ENCODE assay signal across 8 cellular contexts in the genomic region with DNA sequence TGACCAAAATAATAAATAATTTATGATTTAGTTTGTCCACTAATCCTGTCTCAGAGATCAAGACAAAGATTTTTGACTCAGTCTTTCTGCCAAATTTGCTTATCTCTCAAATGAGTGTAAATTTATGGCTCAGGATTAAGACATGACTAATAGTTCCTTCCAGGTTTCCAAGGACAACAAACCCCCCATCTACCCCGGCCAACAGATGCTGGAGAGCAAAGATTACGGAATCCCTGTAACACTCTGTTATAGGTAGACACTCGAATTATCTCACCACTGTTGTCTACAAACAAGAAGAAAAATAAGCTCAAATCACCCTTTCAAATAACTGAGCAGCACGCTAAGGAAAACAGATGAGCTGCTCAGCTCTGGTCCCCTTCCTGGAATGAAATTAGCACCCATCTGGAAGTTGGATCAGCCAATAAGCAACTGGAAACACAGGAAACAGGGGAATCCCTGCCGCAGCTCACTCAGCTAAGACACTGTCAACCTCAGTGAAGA. TPM values are rescaled to one million over a fixed set of nuclear protein-coding genes. Genes with fewer than 3 reads are reported as not detected.
DNase-seq lines count a peak whose midpoint lies in the region; ATAC-seq and TF ChIP-seq lines count a peak whose summit lies in the region.

No MANE protein-coding gene starts in this region.

- TF ChIP-seq CTCF in Caco-2 (IDR thresholded peaks at IDR 0.05; ENCODE audit: insufficient read depth in 1 of 2, low read depth in 1 of 2, low read length in 1 of 2, severe bottlenecking in 1 of 2, unreplicated experiment in 1 of 2) (no peak), fibroblast of the aortic adventitia (IDR thresholded peaks at IDR 0.05; ENCODE audit: insufficient read depth, low read length) (no peak)

- POLR2A ChIA-PET in Caco-2 (lab: Charles Lee), result no interaction called here

- no peaks in the 10 kb centered on the region for H3K9me3 ChIP-seq in Caco-2
- no peaks in the 10 kb centered on the region for H3K9me3 ChIP-seq in trophoblast cell (ENCODE audit: insufficient read depth, low read depth, low read length)

- no CpG with 5 or more reads among the region's 5 CpGs for WGBS in trophoblast cell (ENCODE audit: extremely low coverage, insufficient coverage, insufficient read length)

- no peak overlapping the region for H2BK120ac ChIP-seq in trophoblast cell (ENCODE audit: insufficient read depth, low read length, poor library complexity)

- no peak overlapping the region for H2AK5ac ChIP-seq in trophoblast cell (ENCODE audit: low read length)

- no peak overlapping the region for H4K91ac ChIP-seq in trophoblast cell (ENCODE audit: low read depth, low read length)

- no peak overlapping the region for H2BK5ac ChIP-seq in trophoblast cell (ENCODE audit: low read depth, low read length, poor library complexity)

- intact Hi-C loops in Caco-2 (cut with micrococcal nuclease; ENCODE audit: unreplicated experiment), result no loop called here
- intact Hi-C loops in activated T-helper 2 cell treated with anti-CD3 and anti-CD28 coated beads, Interferon-gamma antibody, Interleukin-2, Interleukin-4, amounts not matched to agents 10 μg/mL and 5 μg/mL and 100 μg/mL, durations not matched to agents 14 hours and 24 hours and 36 hours (cut with micrococcal nuclease), result no loop called here

- H3K27ac ChIP-seq in trophoblast cell (ENCODE audit: low read depth, low read length), result peak overlapping the region; percentile 66

- H4K12ac ChIP-seq in trophoblast cell (ENCODE audit: low read depth, low read length), result no peak overlapping the region

- H3K4me3 ChIP-seq in Caco-2 (ENCODE audit: low read depth, low read length) (no peak overlapping the region), fibroblast of the aortic adventitia (ENCODE audit: low read depth, low read length) (peak overlapping the region; percentile 2), trophoblast cell (ENCODE audit: low read depth, low read length) (no peak overlapping the region)

- H3K79me2 ChIP-seq in trophoblast cell (ENCODE audit: control insufficient read depth, insufficient read depth, low read length, poor library complexity), result no peaks in the 10 kb centered on the region

- H3K4me3 Mint-ChIP-seq in Caco-2 (ENCODE audit: unreplicated experiment), result no peak overlapping the region
- H3K4me3 Mint-ChIP-seq in activated T-helper 2 cell treated with anti-CD3 and anti-CD28 coated beads, Interferon-gamma antibody, Interleukin-2, Interleukin-4, amounts not matched to agents 10 μg/mL and 5 μg/mL and 100 μg/mL, durations not matched to agents 14 hours and 24 hours and 36 hours (ENCODE audit: low read depth), result no peak overlapping the region

- no peaks in the 10 kb centered on the region for H3K27me3 ChIP-seq in Caco-2 (replicated peaks; ENCODE audit: control insufficient read depth, insufficient read depth, low read length)
- no peaks in the 10 kb centered on the region for H3K27me3 ChIP-seq in trophoblast cell (ENCODE audit: insufficient read depth, low read length)

- DNase-seq in Caco-2 (no peak), RKO (ENCODE audit: low spot score) (peak; percentile 53), fibroblast of the aortic adventitia (ENCODE audit: low read depth) (peak; percentile 92), trophoblast cell (no peak), NCI-H1092 treated with DMSO at 0.1 percent for 48 hours (lab: John Stamatoyannopoulos, UW) (no peak)
- no peak for DNase-seq in stimulated activated CD4-positive, alpha-beta T cell treated with anti-CD3 and anti-CD28 coated beads, Interleukin-4, amount 100 ng/mL, for 4 hours
- no peak for DNase-seq in activated T-helper 2 cell treated with anti-CD3 and anti-CD28 coated beads, Interferon-gamma antibody, Interleukin-2, Interleukin-4, amounts not matched to agents 10 μg/mL and 5 μg/mL and 100 μg/mL, durations not matched to agents 14 hours and 24 hours and 36 hours (ENCODE audit: low spot score)

- H3K14ac ChIP-seq in trophoblast cell (ENCODE audit: low read length), result peak overlapping the region; percentile 53

- no peak overlapping the region for H3K18ac ChIP-seq in trophoblast cell (ENCODE audit: low read length)

- no peak overlapping the region for H4K8ac ChIP-seq in trophoblast cell (ENCODE audit: low read depth, low read length)

- H2AFZ ChIP-seq in trophoblast cell (ENCODE audit: insufficient read depth, low read length, poor library complexity), result no peak overlapping the region

- no peak overlapping the region for H3K4ac ChIP-seq in trophoblast cell (ENCODE audit: low read depth, low read length)

- peaks cover 4% of the 10 kb centered on the region for H3K79me1 ChIP-seq in trophoblast cell (ENCODE audit: low read length)

- H3K27me3 Mint-ChIP-seq in Caco-2 (ENCODE audit: insufficient read depth, unreplicated experiment), result no peaks in the 10 kb centered on the region
- peaks cover 5% of the 10 kb centered on the region for H3K27me3 Mint-ChIP-seq in activated T-helper 2 cell treated with anti-CD3 and anti-CD28 coated beads, Interferon-gamma antibody, Interleukin-2, Interleukin-4, amounts not matched to agents 10 μg/mL and 5 μg/mL and 100 μg/mL, durations not matched to agents 14 hours and 24 hours and 36 hours (ENCODE audit: low read depth)

- H3K4me1 Mint-ChIP-seq in Caco-2 (ENCODE audit: low read depth, unreplicated experiment), result peaks cover 30% of the 10 kb centered on the region
- H3K4me1 Mint-ChIP-seq in activated T-helper 2 cell treated with anti-CD3 and anti-CD28 coated beads, Interferon-gamma antibody, Interleukin-2, Interleukin-4, amounts not matched to agents 10 μg/mL and 5 μg/mL and 100 μg/mL, durations not matched to agents 14 hours and 24 hours and 36 hours (ENCODE audit: low read depth), result peaks cover 13% of the 10 kb centered on the region

- H3K9me3 Mint-ChIP-seq in Caco-2 (ENCODE audit: unreplicated experiment), result no peaks in the 10 kb centered on the region
- H3K9me3 Mint-ChIP-seq in activated T-helper 2 cell treated with anti-CD3 and anti-CD28 coated beads, Interferon-gamma antibody, Interleukin-2, Interleukin-4, amounts not matched to agents 10 μg/mL and 5 μg/mL and 100 μg/mL, durations not matched to agents 14 hours and 24 hours and 36 hours, result no peaks in the 10 kb centered on the region

- peak overlapping the region; percentile 32 for H3K27ac Mint-ChIP-seq in Caco-2 (ENCODE audit: unreplicated experiment)
- no peak overlapping the region for H3K27ac Mint-ChIP-seq in activated T-helper 2 cell treated with anti-CD3 and anti-CD28 coated beads, Interferon-gamma antibody, Interleukin-2, Interleukin-4, amounts not matched to agents 10 μg/mL and 5 μg/mL and 100 μg/mL, durations not matched to agents 14 hours and 24 hours and 36 hours

- no peak overlapping the region for H2BK12ac ChIP-seq in trophoblast cell (ENCODE audit: low read length)

- H3K4me1 ChIP-seq in Caco-2, result peaks cover 15% of the 10 kb centered on the region
- peaks cover 8 to 15% of the 10 kb centered on the region in 2 experiments for H3K4me1 ChIP-seq in trophoblast cell (ENCODE audit: control insufficient read depth in 1 of 2, insufficient read depth in 2 of 2, low read length in 2 of 2)

- no peak overlapping the region for H3K23ac ChIP-seq in trophoblast cell (ENCODE audit: low read length)

- ATAC-seq in HG02870 (IDR thresholded peaks at IDR 0.05; ENCODE audit: unreplicated experiment), result no peak

- H3K36me3 ChIP-seq in Caco-2 (ENCODE audit: control insufficient read depth, insufficient read depth, low read length), result no peaks in the 10 kb centered on the region
- peaks cover 0 to 5% of the 10 kb centered on the region in 2 experiments for H3K36me3 ChIP-seq in trophoblast cell (ENCODE audit: control insufficient read depth in 1 of 2, insufficient read depth in 2 of 2, low read length in 2 of 2)

- peak overlapping the region; percentile 12 for H3K4me2 ChIP-seq in trophoblast cell (ENCODE audit: low read length)

- CTCF ChIA-PET in Caco-2 (lab: Charles Lee), result interaction anchor here (0.6 kb wide), 1 partner anchor 192 kb away, joined by 4 read pairs; no protein-coding TSS in a partner anchor

- H3K9ac ChIP-seq in trophoblast cell (ENCODE audit: low read length), result no peak overlapping the region

- no TSS peak for BruUV-seq in Caco-2 (replicated peaks; lab: Mats Ljungman, UMichigan)

- peaks cover 7% of the 10 kb centered on the region for H3K36me3 Mint-ChIP-seq in Caco-2 (ENCODE audit: insufficient read depth, unreplicated experiment)
- H3K36me3 Mint-ChIP-seq in activated T-helper 2 cell treated with anti-CD3 and anti-CD28 coated beads, Interferon-gamma antibody, Interleukin-2, Interleukin-4, amounts not matched to agents 10 μg/mL and 5 μg/mL and 100 μg/mL, durations not matched to agents 14 hours and 24 hours and 36 hours (ENCODE audit: low read depth), result no peaks in the 10 kb centered on the region

RNA-seq across cellular contexts. Expression of gene SVIL, which starts 56.8 kb away (rescaled TPM):
- 54.4 and 70.1 TPM in 2 replicates for total RNA-seq in Caco-2 (2022)
- 97.7 and 309 TPM in 2 replicates for total RNA-seq in fibroblast of the aortic adventitia (ENCODE audit: low replicate concordance)
- 25.1 and 25.3 TPM in 2 replicates for polyA plus RNA-seq in trophoblast cell (2013)
- 9.8 and 16.5 TPM in 2 replicates for total RNA-seq in activated T-helper 2 cell treated with anti-CD3 and anti-CD28 coated beads, Interferon-gamma antibody, Interleukin-2, Interleukin-4, amounts not matched to agents 10 μg/mL and 5 μg/mL and 100 μg/mL, durations not matched to agents 14 hours and 24 hours and 36 hours

Comparison
In these comparisons a context has a peak if more than half of its experiments do, and no peak if none do; other contexts are left out.
1. DNase-seq: peak in RKO (single experiment) and fibroblast of the aortic adventitia (single experiment); none in Caco-2 (0 of 2), trophoblast cell (0 of 2), NCI-H1092 treated with DMSO at 0.1 percent for 48 hours (single experiment), stimulated activated CD4-positive, alpha-beta T cell treated with anti-CD3 and anti-CD28 coated beads, Interleukin-4, amount 100 ng/mL, for 4 hours (0 of 2) and activated T-helper 2 cell treated with anti-CD3 and anti-CD28 coated beads, Interferon-gamma antibody, Interleukin-2, Interleukin-4, amounts not matched to agents 10 μg/mL and 5 μg/mL and 100 μg/mL, durations not matched to agents 14 hours and 24 hours and 36 hours (single experiment).